ENCODE assay signal across 27 cellular contexts in genomic region chr3:40851836-40852235, GRCh38.
DNase-seq lines count a peak whose midpoint lies in the region; ATAC-seq, FAIRE-seq and TF ChIP-seq lines count a peak whose summit lies in the region.
"Had no signal": no experiment of that assay in that cellular context is flagged by ENCODE, and none has a peak within 500 bp of the region (broad histone marks: within the 10 kb centered on the region; RNA-seq: fewer than 3 reads in every experiment).

No MANE protein-coding gene starts in this region.

- CTCF ChIA-PET in endothelial cell of umbilical vein (lab: Charles Lee) = interaction anchor here (0.5 kb wide), 1 partner anchor 68 kb away, joined by 3 read pairs; no protein-coding TSS in a partner anchor

- dilution Hi-C loops in endothelial cell of umbilical vein (cut with MboI; ENCODE audit: extremely low pct_ligation_motif_present, low sequenced_read_pairs) = no loop called here

- H3K9ac ChIP-seq in endothelial cell of umbilical vein (replicated peaks; ENCODE audit: extremely low read depth, insufficient read depth, low read length) = no peak overlapping the region
- H3K9ac ChIP-seq: BLaER1 had no signal

- TF ChIP-seq EP300 in suprapubic skin (IDR thresholded peaks at IDR 0.05) = no peak

- H3K27me3 Mint-ChIP-seq in activated T-cell treated with anti-CD3 and anti-CD28 coated beads, Interleukin-2, amount 50 U/mL, for 24 hours = no peaks in the 10 kb centered on the region
- H3K27me3 Mint-ChIP-seq: CD4-positive, alpha-beta memory T cell had no signal

- no peaks in the 10 kb centered on the region for H3K4me1 ChIP-seq in endothelial cell of umbilical vein (ENCODE audit: control insufficient read depth, extremely low read depth, insufficient read depth, low read length)
- no peaks in the 10 kb centered on the region for H3K4me1 ChIP-seq in suprapubic skin
- H3K4me1 ChIP-seq: BE2C had no signal

- no peak overlapping the region for H3K4me3 Mint-ChIP-seq in activated T-cell treated with anti-CD3 and anti-CD28 coated beads, Interleukin-2, amount 50 U/mL, for 24 hours
- H3K4me3 Mint-ChIP-seq: CD14-positive monocyte; CD4-positive, alpha-beta memory T cell; CD4-positive, CD25-positive, alpha-beta regulatory T cell; CD8-positive, alpha-beta memory T cell had no signal

- no peak overlapping the region for H3K27ac Mint-ChIP-seq in activated T-cell treated with anti-CD3 and anti-CD28 coated beads, Interleukin-2, amount 50 U/mL, for 24 hours
- H3K27ac Mint-ChIP-seq: CD14-positive monocyte; CD4-positive, alpha-beta memory T cell; CD4-positive, CD25-positive, alpha-beta regulatory T cell; CD8-positive, alpha-beta memory T cell had no signal

- no peaks in the 10 kb centered on the region for H4K20me1 ChIP-seq in endothelial cell of umbilical vein (replicated peaks; ENCODE audit: control insufficient read depth, extremely low read depth, insufficient read depth, low read length)
- H4K20me1 ChIP-seq: BLaER1 had no signal

- POLR2A ChIA-PET in endothelial cell of umbilical vein (lab: Charles Lee) = no interaction called here

- H3K27ac ChIP-seq in endothelial cell of umbilical vein (ENCODE audit: insufficient read depth, low read depth, low read length) (no peak overlapping the region), suprapubic skin (no peak overlapping the region)
- H3K27ac ChIP-seq: BLaER1 had no signal

- DNase-seq in Kasumi-1 (lab: John Stamatoyannopoulos, UW) (peak; percentile 87 to 92), dermis blood vessel endothelial cell (peak; percentile 31), endothelial cell of umbilical vein (ENCODE audit: low read depth, low spot score) (peak; percentile 59), suprapubic skin (ENCODE audit: low spot score in 2 of 2) (no peak), NCI-H446 (lab: John Stamatoyannopoulos, UW) (no peak)
- DNase-seq in activated T-cell treated with anti-CD3 and anti-CD28 coated beads, Interleukin-2, amount 50 U/mL, for 24 hours = no peak
- DNase-seq: 8988T; ACHN; BE2C; C1 segment of cervical spinal cord; CD4-positive, alpha-beta memory T cell; CD4-positive, CD25-positive, alpha-beta regulatory T cell; CD8-positive, alpha-beta memory T cell; COR-L47; DMS 273 treated with DMSO at 0.1 percent for 48 hours; DMS153; DMS53; DMS79; DND-41; EL; GF-D8 had no signal

- intact Hi-C loops in endothelial cell of umbilical vein (cut with micrococcal nuclease) = no loop called here

- H3K4me1 Mint-ChIP-seq in activated T-cell treated with anti-CD3 and anti-CD28 coated beads, Interleukin-2, amount 50 U/mL, for 24 hours (ENCODE audit: low read depth) = no peaks in the 10 kb centered on the region
- H3K4me1 Mint-ChIP-seq: CD8-positive, alpha-beta memory T cell had no signal

- H3K4me2 ChIP-seq in endothelial cell of umbilical vein (ENCODE audit: insufficient read depth, low read length) = no peak overlapping the region

- H3K4me3 ChIP-seq in endothelial cell of umbilical vein (replicated peaks in 1 of 3; ENCODE audit: insufficient read depth in 1 of 3, low read depth in 1 of 3, low read length in 3 of 3) (no peak overlapping the region), suprapubic skin (no peak overlapping the region)
- H3K4me3 ChIP-seq: BLaER1 had no signal

- no peaks in the 10 kb centered on the region for H3K9me3 Mint-ChIP-seq in activated T-cell treated with anti-CD3 and anti-CD28 coated beads, Interleukin-2, amount 50 U/mL, for 24 hours
- H3K9me3 Mint-ChIP-seq: CD14-positive monocyte; CD4-positive, CD25-positive, alpha-beta regulatory T cell; CD8-positive, alpha-beta memory T cell had no signal

- BruUV-seq in endothelial cell of umbilical vein (replicated peaks; lab: Mats Ljungman, UMichigan) = no TSS peak

- H3K79me2 ChIP-seq in endothelial cell of umbilical vein (ENCODE audit: control insufficient read depth, insufficient read depth, low read length) = no peaks in the 10 kb centered on the region

- H3K36me3 ChIP-seq in endothelial cell of umbilical vein (ENCODE audit: control insufficient read depth in 2 of 2, extremely low read depth in 1 of 2, insufficient read depth in 2 of 2, low read length in 2 of 2) (no peaks in the 10 kb centered on the region), suprapubic skin (no peaks in the 10 kb centered on the region)
- H3K36me3 ChIP-seq: BE2C, BLaER1 had no signal

- WGBS in suprapubic skin = 86% methylated on average over 3 of the region's 3 CpGs

- TF ChIP-seq POLR2A in endothelial cell of umbilical vein (IDR thresholded peaks at IDR 0.05; ENCODE audit: low read depth, low read length) = no peak
- TF ChIP-seq POLR2A in suprapubic skin (IDR thresholded peaks at IDR 0.05) = no peak

- TF ChIP-seq CTCF in endothelial cell of umbilical vein (IDR thresholded peaks at IDR 0.05; ENCODE audit: extremely low read depth in 1 of 2, insufficient read depth in 1 of 2, low read depth in 1 of 2, low read length in 2 of 2) (no peak), suprapubic skin (IDR thresholded peaks at IDR 0.05) (no peak)

- no peak overlapping the region for H2AFZ ChIP-seq in endothelial cell of umbilical vein (ENCODE audit: low read depth, low read length)

- FAIRE-seq in endothelial cell of umbilical vein (lab: Jason Lieb, UNC) = no peak
- FAIRE-seq: A204.1, GM12891, GM19239 had no signal

- no peak for ATAC-seq in HG02885 (IDR thresholded peaks at IDR 0.05; ENCODE audit: poor library complexity, unreplicated experiment)

- H3K9me3 ChIP-seq in endothelial cell of umbilical vein (replicated peaks; ENCODE audit: control insufficient read depth, insufficient read depth, low read length) (no peaks in the 10 kb centered on the region), suprapubic skin (no peaks in the 10 kb centered on the region)
- H3K9me3 ChIP-seq: BE2C, BLaER1 had no signal

- no peaks in the 10 kb centered on the region for H3K36me3 Mint-ChIP-seq in activated T-cell treated with anti-CD3 and anti-CD28 coated beads, Interleukin-2, amount 50 U/mL, for 24 hours (ENCODE audit: low read depth)
- H3K36me3 Mint-ChIP-seq: CD14-positive monocyte; CD4-positive, alpha-beta memory T cell; CD4-positive, CD25-positive, alpha-beta regulatory T cell; CD8-positive, alpha-beta memory T cell had no signal

- peaks cover 0 to 2% of the 10 kb centered on the region in 2 experiments for H3K27me3 ChIP-seq in endothelial cell of umbilical vein (ENCODE audit: control insufficient read depth in 2 of 2, insufficient read depth in 2 of 2, low read length in 2 of 2)
- H3K27me3 ChIP-seq in suprapubic skin = no peaks in the 10 kb centered on the region
- H3K27me3 ChIP-seq: BE2C, BLaER1 had no signal

- no peaks in the 10 kb centered on the region for H3K9me1 ChIP-seq in endothelial cell of umbilical vein (replicated peaks; ENCODE audit: control insufficient read depth, extremely low read depth, insufficient read depth, low read length)

TF ChIP-seq in endothelial cell of umbilical vein, 7 proteins besides CTCF, POLR2A, EP300 and RAD21:
- TF ChIP-seq EZH2 (IDR thresholded peaks at IDR 0.05; ENCODE audit: borderline replicate concordance, low read depth, low read length, severe bottlenecking) (no peak), GATA2 (IDR thresholded peaks at IDR 0.05; ENCODE audit: insufficient read depth, insufficient read length, low read depth, low read length) (no peak), MYC (IDR thresholded peaks at IDR 0.05; ENCODE audit: low read depth, low read length) (no peak), POLR2AphosphoS5 (IDR thresholded peaks at IDR 0.05; ENCODE audit: insufficient read depth, low read depth, low read length) (no peak), MAX (IDR thresholded peaks at IDR 0.05; ENCODE audit: insufficient read depth, insufficient read length) (no peak), JUN (IDR thresholded peaks at IDR 0.05; ENCODE audit: borderline replicate concordance, insufficient read depth, insufficient read length, low read depth) (no peak), FOS (IDR thresholded peaks at IDR 0.05; ENCODE audit: borderline replicate concordance, insufficient read depth, low read length) (no peak)
TF ChIP-seq in endothelial cell of umbilical vein: peak in this region for 0.

Comparison
In these comparisons a context has a peak if more than half of its experiments do, and no peak if none do; other contexts are left out.
1. DNase-seq: peak in Kasumi-1 (2 of 2), dermis blood vessel endothelial cell (single experiment) and endothelial cell of umbilical vein (single experiment); none in suprapubic skin (0 of 2), activated T-cell treated with anti-CD3 and anti-CD28 coated beads, Interleukin-2, amount 50 U/mL, for 24 hours (single experiment) and NCI-H446 (0 of 2).